ENCODE assay signal across 9 cellular contexts in the genomic region with DNA sequence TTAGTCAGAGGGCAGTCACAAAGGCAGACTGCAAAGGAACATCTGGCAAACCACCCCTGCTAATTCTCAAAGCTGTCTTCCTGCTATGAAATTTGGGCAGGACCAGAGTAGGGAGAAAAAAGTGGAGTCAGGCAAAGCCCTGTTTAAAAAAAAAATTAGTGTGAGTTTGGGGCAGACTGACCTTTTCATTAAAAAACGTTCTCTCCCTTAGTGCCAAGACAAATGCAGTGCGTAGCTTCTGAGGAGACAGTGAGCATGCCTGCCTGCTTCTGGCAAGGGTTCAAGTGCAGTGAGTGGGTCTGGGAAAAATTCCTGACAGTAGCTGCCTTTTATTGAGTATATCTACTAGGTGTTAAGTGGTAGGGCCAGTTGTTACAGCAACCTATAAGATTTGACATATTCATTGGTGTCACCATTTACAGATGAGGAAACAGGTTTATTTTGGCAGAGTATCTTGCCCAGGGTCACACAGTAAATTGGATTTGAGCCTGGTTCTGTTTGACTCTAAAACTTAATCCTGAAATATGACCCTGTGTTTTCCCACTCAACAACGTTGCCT.
DNase-seq lines count a peak whose midpoint lies in the region; ATAC-seq and TF ChIP-seq lines count a peak whose summit lies in the region.
"Had no signal": no experiment of that assay in that cellular context is flagged by ENCODE, and none has a peak within 500 bp of the region (broad histone marks: within the 10 kb centered on the region; RNA-seq: fewer than 3 reads in every experiment).

No MANE protein-coding gene starts in this region.

- peaks cover 57% of the 10 kb centered on the region for H4K20me1 ChIP-seq in smooth muscle cell (ENCODE audit: low read depth)

- ATAC-seq in GM19397 (IDR thresholded peaks at IDR 0.05; ENCODE audit: unreplicated experiment) (no peak), HG02852 (IDR thresholded peaks at IDR 0.05; ENCODE audit: unreplicated experiment) (no peak), GM18511 (IDR thresholded peaks at IDR 0.05; ENCODE audit: unreplicated experiment) (no peak)
- ATAC-seq: A549 had no signal

- H2AFZ ChIP-seq in smooth muscle cell (ENCODE audit: low read depth): no peak overlapping the region

- peak overlapping the region; percentile 22 for H3K4me2 ChIP-seq in smooth muscle cell
- H3K4me2 ChIP-seq: A549 had no signal

- TF ChIP-seq CTCF in smooth muscle cell (IDR thresholded peaks at IDR 0.05; ENCODE audit: borderline replicate concordance, insufficient read depth, poor library complexity, severe bottlenecking): no peak

- no peak overlapping the region for H3K4me3 ChIP-seq in smooth muscle cell
- H3K4me3 ChIP-seq: A549 had no signal

- H3K79me2 ChIP-seq in smooth muscle cell (ENCODE audit: low read depth): no peaks in the 10 kb centered on the region

- H3K9me3 ChIP-seq in smooth muscle cell (replicated peaks; ENCODE audit: low read depth): no peaks in the 10 kb centered on the region
- H3K9me3 ChIP-seq: A549 had no signal

- no peaks in the 10 kb centered on the region for H3K27me3 ChIP-seq in smooth muscle cell (ENCODE audit: low read depth)

- peaks cover 7% of the 10 kb centered on the region for H3K4me1 ChIP-seq in smooth muscle cell (ENCODE audit: low read depth)
- H3K4me1 ChIP-seq: A549 had no signal

- DNase-seq in NCI-H2107 treated with DMSO at 0.1 percent for 48 hours (lab: John Stamatoyannopoulos, UW; ENCODE audit: unreplicated experiment) (peak; percentile 51), NCI-H2107 (lab: John Stamatoyannopoulos, UW) (no peak), NCI-H524 treated with DMSO at 0.1 percent for 48 hours (lab: John Stamatoyannopoulos, UW) (peak; percentile 98), fibroblast of gingiva (ENCODE audit: low read depth) (peak; percentile 56), smooth muscle cell (lab: John Stamatoyannopoulos, UW; ENCODE audit: unreplicated experiment) (no peak)

- 22% methylated on average over 3 of the region's 3 CpGs for WGBS in smooth muscle cell (ENCODE audit: low lambda C conversion rate)

- peak overlapping the region; percentile 10 for H3K27ac ChIP-seq in smooth muscle cell (ENCODE audit: low read depth)
- H3K27ac ChIP-seq: A549 had no signal

- no peak overlapping the region for H3K9ac ChIP-seq in smooth muscle cell (ENCODE audit: low read depth)

- H3K36me3 ChIP-seq in smooth muscle cell (ENCODE audit: low read depth): no peaks in the 10 kb centered on the region

- peaks cover 7% of the 10 kb centered on the region for H3F3A ChIP-seq in smooth muscle cell (ENCODE audit: low read depth)

Comparison
In these comparisons a context has a peak if more than half of its experiments do, and no peak if none do; other contexts are left out.
1. DNase-seq: peak in NCI-H2107 treated with DMSO at 0.1 percent for 48 hours (single experiment), NCI-H524 treated with DMSO at 0.1 percent for 48 hours (single experiment) and fibroblast of gingiva (single experiment); none in NCI-H2107 (single experiment) and smooth muscle cell (single experiment).